35 cellular contexts compared by ENCODE assay signal in genomic region chr5:111060169-111060568, GRCh38.
"Had no signal": no experiment of that assay in that cellular context is flagged by ENCODE, and none has a peak within 500 bp of the region (broad histone marks: within the 10 kb centered on the region; RNA-seq: fewer than 3 reads in every experiment).

No MANE protein-coding gene starts in this region.

- DNase-seq: Karpas-422, Kasumi-1, MG63, MM.1S, MV-4-11, NCI-H1048, NCI-H1092, NCI-H1092 treated with DMSO at 0.1 percent for 48 hours, NCI-H1105, NCI-H1105 treated with DMSO at 0.1 percent for 48 hours, NCI-H1417, NCI-H1417 treated with DMSO at 0.1 percent for 48 hours, NCI-H1436, NCI-H1436 treated with DMSO at 0.1 percent for 48 hours, NCI-H146, NCI-H1694, NCI-H1694 treated with DMSO at 0.1 percent for 48 hours, NCI-H187, NCI-H187 treated with DMSO at 0.1 percent for 48 hours, NCI-H1930, NCI-H2029, NCI-H2029 treated with DMSO at 0.1 percent for 48 hours, NCI-H2081, NCI-H2081 treated with DMSO at 0.1 percent for 48 hours, NCI-H2107, NCI-H2171, NCI-H2171 treated with DMSO at 0.1 percent for 48 hours, NCI-H2227 treated with DMSO at 0.1 percent for 48 hours, NCI-H226, NCI-H345, NCI-H446, NCI-H446 treated with DMSO at 0.1 percent for 48 hours, NCI-H510A, NCI-H510A treated with DMSO at 0.1 percent for 48 hours, NCI-H524 had no signal

- H3K36me3 ChIP-seq: MG63 had no signal

- H3K4me3 ChIP-seq: MG63 had no signal

- H3K27me3 ChIP-seq: MG63 had no signal
